8 cellular contexts compared by ENCODE assay signal in the genomic region with DNA sequence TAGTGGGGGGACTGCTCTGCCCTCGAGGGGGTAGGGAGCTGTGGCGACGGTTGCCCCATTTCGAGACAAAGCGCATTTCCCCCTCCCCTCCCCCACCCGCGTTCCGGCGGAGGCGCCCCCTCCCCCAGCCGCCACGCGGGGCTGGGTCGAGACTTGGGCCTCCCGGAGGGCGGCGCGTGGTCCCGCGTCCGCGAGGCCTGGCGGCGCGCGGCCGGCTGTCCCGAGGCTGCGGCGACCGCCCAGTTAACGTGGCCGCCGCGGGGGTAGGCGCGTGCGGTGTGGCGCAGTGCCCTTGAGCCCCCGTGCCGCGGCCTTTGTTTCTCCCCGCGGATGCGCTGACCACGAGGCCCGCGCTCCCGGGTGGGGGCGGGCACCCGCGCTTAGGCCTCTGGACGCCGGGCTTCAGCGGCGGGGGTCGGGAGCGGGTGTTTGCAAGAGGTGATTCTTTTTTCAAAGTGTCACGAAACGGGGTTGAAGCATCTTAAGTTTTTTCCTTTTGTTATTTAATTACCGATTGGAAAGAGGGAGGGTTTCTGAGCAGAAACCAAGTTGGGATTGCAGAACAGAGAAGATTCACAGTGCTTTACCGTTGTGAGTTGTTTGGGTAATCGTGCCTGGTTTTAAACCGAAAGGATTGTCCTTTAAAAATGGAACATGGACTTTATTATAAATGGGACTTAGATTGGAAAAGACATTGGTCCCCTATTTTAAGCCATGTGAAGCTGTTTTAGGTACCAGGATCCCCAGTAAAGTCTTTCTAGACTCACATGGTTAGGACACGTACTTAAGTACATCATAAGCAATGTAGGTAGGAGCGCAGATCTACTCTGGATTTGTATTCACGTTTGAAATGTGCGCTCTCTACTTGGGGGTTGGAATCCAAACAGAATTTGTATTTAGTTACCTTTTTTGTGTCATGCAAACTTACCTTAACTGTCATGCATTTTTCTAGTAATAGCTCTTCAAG. TPM values are rescaled to one million over a fixed set of nuclear protein-coding genes. Genes with fewer than 3 reads are reported as not detected.
DNase-seq lines count a peak whose midpoint lies in the region; ATAC-seq, FAIRE-seq and TF ChIP-seq lines count a peak whose summit lies in the region.

No MANE protein-coding gene starts in this region.

- POLR2A ChIA-PET in activated CD8-positive, alpha-beta T cell treated with anti-CD3 and anti-CD28 coated beads for 36 hours (lab: Charles Lee): interaction anchor here (0.6 to 19.0 kb wide), 16 partner anchors 8 to 163 kb away, joined by 3 to 588 read pairs (median 4); a partner anchor contains a TSS

- ATAC-seq in GM19455 (IDR thresholded peaks at IDR 0.05; ENCODE audit: unreplicated experiment) (peak; percentile 9), GM21367 (IDR thresholded peaks at IDR 0.05; ENCODE audit: unreplicated experiment) (no peak)
- no peak for ATAC-seq in activated CD8-positive, alpha-beta T cell treated with anti-CD3 and anti-CD28 coated beads for 36 hours

- H3K4me3 Mint-ChIP-seq in activated CD8-positive, alpha-beta T cell treated with anti-CD3 and anti-CD28 coated beads for 36 hours: peak overlapping the region; percentile 100

- CTCF ChIA-PET in activated CD8-positive, alpha-beta T cell treated with anti-CD3 and anti-CD28 coated beads for 36 hours (lab: Charles Lee): interaction anchor here (0.6 to 1.6 kb wide), 7 partner anchors 13 to 348 kb away, joined by 3 to 4 read pairs (median 3); no protein-coding TSS in a partner anchor

- DNase-seq in AG20443 (ENCODE audit: low spot score) (peak; percentile 63), NB4 (ENCODE audit: low read depth) (peak; percentile 87), midbrain (lab: John Stamatoyannopoulos, UW) (peak; percentile 78)
- DNase-seq in activated CD8-positive, alpha-beta T cell treated with anti-CD3 and anti-CD28 coated beads for 36 hours: peak; percentile 57
- DNase-seq in stimulated activated CD8-positive, alpha-beta memory T cell treated with anti-CD3 and anti-CD28 coated beads, Interleukin-4, amount 100 ng/mL, for 24 hours (ENCODE audit: low read depth): peak; percentile 49

- peaks cover 28% of the 10 kb centered on the region for H3K4me1 Mint-ChIP-seq in activated CD8-positive, alpha-beta T cell treated with anti-CD3 and anti-CD28 coated beads for 36 hours (ENCODE audit: low read depth)

- TF ChIP-seq CTCF in NB4 (IDR thresholded peaks at IDR 0.05; ENCODE audit: low read depth, low read length): no peak
- no peak for TF ChIP-seq CTCF in activated CD8-positive, alpha-beta T cell treated with anti-CD3 and anti-CD28 coated beads for 36 hours (IDR thresholded peaks at IDR 0.05)

- no peak for TF ChIP-seq POLR2A in NB4 (IDR thresholded peaks at IDR 0.05; ENCODE audit: extremely low read depth, insufficient read length)

- peak; percentile 8 for FAIRE-seq in endometrium (lab: Jason Lieb, UNC)

- no peaks in the 10 kb centered on the region for H3K9me3 Mint-ChIP-seq in activated CD8-positive, alpha-beta T cell treated with anti-CD3 and anti-CD28 coated beads for 36 hours

- peak overlapping the region; percentile 94 for H3K4me3 ChIP-seq in NB4 (ENCODE audit: low read depth, low read length)

- H3K27ac Mint-ChIP-seq in activated CD8-positive, alpha-beta T cell treated with anti-CD3 and anti-CD28 coated beads for 36 hours: peak overlapping the region; percentile 95

- intact Hi-C loops in activated CD8-positive, alpha-beta T cell treated with anti-CD3 and anti-CD28 coated beads for 36 hours (cut with micrococcal nuclease): loop anchor here (5.0 to 10.0 kb wide), 2 partner anchors 75 to 162 kb away; no protein-coding TSS in a partner anchor

- peaks cover 76% of the 10 kb centered on the region for H3K36me3 Mint-ChIP-seq in activated CD8-positive, alpha-beta T cell treated with anti-CD3 and anti-CD28 coated beads for 36 hours (ENCODE audit: low read depth)

- peaks cover 3% of the 10 kb centered on the region for H3K27me3 Mint-ChIP-seq in activated CD8-positive, alpha-beta T cell treated with anti-CD3 and anti-CD28 coated beads for 36 hours

RNA-seq across cellular contexts. Expression of a gene that starts 0.8 kb away (rescaled TPM):
- 100 to 1,000 TPM; 313 to 320 TPM for total RNA-seq in activated CD8-positive, alpha-beta T cell treated with anti-CD3 and anti-CD28 coated beads for 36 hours

RNA-seq across cellular contexts. Expression of a gene that starts 1.8 kb away (rescaled TPM):
- 100 to 1,000 TPM; 871 to 893 TPM for total RNA-seq in activated CD8-positive, alpha-beta T cell treated with anti-CD3 and anti-CD28 coated beads for 36 hours

RNA-seq across cellular contexts. Expression of a gene that starts 50.3 kb away (rescaled TPM):
- total RNA-seq in activated CD8-positive, alpha-beta T cell treated with anti-CD3 and anti-CD28 coated beads for 36 hours: 10 to 100 TPM; 21.5 to 22.6 TPM
